Comparison of ENCODE assay signal across 8 cellular contexts in genomic region chr2:175167076-175167791, GRCh38. TPM values are rescaled to one million over a fixed set of nuclear protein-coding genes. Genes with fewer than 3 reads are reported as not detected.
A peak's percentile ranks its signal among the peaks of the same experiment; 100 is the strongest.
DNase-seq lines count a peak whose midpoint lies in the region; ATAC-seq and TF ChIP-seq lines count a peak whose summit lies in the region.

No MANE protein-coding gene starts in this region.

- no peaks in the 10 kb centered on the region for H3K27me3 Mint-ChIP-seq in activated T-cell treated with anti-CD3 and anti-CD28 coated beads, Interleukin-2, amount 50 U/mL, for 24 hours

- H3K27me3 ChIP-seq in GM23248 (replicated peaks; ENCODE audit: insufficient read depth) (no peaks in the 10 kb centered on the region), ovary (no peaks in the 10 kb centered on the region)

- H3K4me3 ChIP-seq in GM23248: peak overlapping the region; percentile 99
- H3K4me3 ChIP-seq in ovary: peak overlapping the region; percentile 72

- 1% methylated on average over 26 to 32 of the region's 32 CpGs for WGBS in GM23248 (ENCODE audit: low coverage in 1 of 2, low lambda C conversion rate in 2 of 2, missing lambda C conversion rate in 2 of 2), 2 experiments
- 0 to 1% (median 1%) methylated on average over 32 of the region's 32 CpGs for WGBS in ovary, 3 donors

- peaks cover 57% of the 10 kb centered on the region for H3K79me2 ChIP-seq in GM23248 (ENCODE audit: insufficient read depth)

- no peaks in the 10 kb centered on the region for H3K36me3 ChIP-seq in GM23248 (ENCODE audit: low read depth)
- no peaks in the 10 kb centered on the region for H3K36me3 ChIP-seq in ovary

- H3K27ac ChIP-seq in GM23248 (peak overlapping the region; percentile 94), ovary (peak overlapping the region; percentile 88 to 97)

- no peaks in the 10 kb centered on the region for H3K9me2 ChIP-seq in GM23248 (ENCODE audit: insufficient read depth)

- peaks cover 9% of the 10 kb centered on the region for H3F3A ChIP-seq in GM23248 (ENCODE audit: insufficient read depth)

- H3K4me1 Mint-ChIP-seq in activated T-cell treated with anti-CD3 and anti-CD28 coated beads, Interleukin-2, amount 50 U/mL, for 24 hours (ENCODE audit: low read depth): peaks cover 58% of the 10 kb centered on the region

- no peak for TF ChIP-seq POLR2A in ovary (IDR thresholded peaks at IDR 0.05)

- H4K20me1 ChIP-seq in GM23248 (ENCODE audit: insufficient read depth): 0 out of 2 replicates have a peak, but pooled peaks cover under 1% of the 10 kb centered on the region

- no peaks in the 10 kb centered on the region for H3K9me3 Mint-ChIP-seq in activated T-cell treated with anti-CD3 and anti-CD28 coated beads, Interleukin-2, amount 50 U/mL, for 24 hours

- peak overlapping the region; percentile 91 for H2AFZ ChIP-seq in GM23248

- in situ Hi-C loops in GM23248 (cut with MboI): no loop called here

- H3K36me3 Mint-ChIP-seq in activated T-cell treated with anti-CD3 and anti-CD28 coated beads, Interleukin-2, amount 50 U/mL, for 24 hours (ENCODE audit: low read depth): peaks cover 31% of the 10 kb centered on the region

- no peaks in the 10 kb centered on the region for H3K9me3 ChIP-seq in GM23248 (ENCODE audit: low read depth)
- no peaks in the 10 kb centered on the region for H3K9me3 ChIP-seq in ovary

- no peak for TF ChIP-seq CTCF in ovary (IDR thresholded peaks at IDR 0.05)

- H3K9ac ChIP-seq in GM23248: peak overlapping the region; percentile 99

- intact Hi-C loops in ovary (cut with DNase I): no loop called here

- no peak for TF ChIP-seq EP300 in ovary (IDR thresholded peaks at IDR 0.05)

- ATAC-seq in HG02798 (IDR thresholded peaks at IDR 0.05; ENCODE audit: poor library complexity, unreplicated experiment): no peak

- peak overlapping the region; percentile 99 for H3K27ac Mint-ChIP-seq in activated T-cell treated with anti-CD3 and anti-CD28 coated beads, Interleukin-2, amount 50 U/mL, for 24 hours

- H3K4me2 ChIP-seq in GM23248 (ENCODE audit: unreplicated experiment): peak overlapping the region; percentile 93

- peak overlapping the region; percentile 97 for H3K4me3 Mint-ChIP-seq in activated T-cell treated with anti-CD3 and anti-CD28 coated beads, Interleukin-2, amount 50 U/mL, for 24 hours

- DNase-seq in DMS153 treated with DMSO at 0.1 percent for 48 hours (lab: John Stamatoyannopoulos, UW; ENCODE audit: unreplicated experiment) (peak; percentile 23), DMS153 (lab: John Stamatoyannopoulos, UW) (no peak), GM23248 (peak; percentile 75), NCI-H1105 treated with DMSO at 0.1 percent for 48 hours (lab: John Stamatoyannopoulos, UW) (peak; percentile 45), glomerular visceral epithelial cell (ENCODE audit: extremely low spot score) (peak; percentile 74), ovary (peak in 4 of 5 donors; percentile 37 to 63 (median 50))
- no peak for DNase-seq in activated T-cell treated with anti-CD3 and anti-CD28 coated beads, Interleukin-2, amount 50 U/mL, for 24 hours

- H3K4me1 ChIP-seq in GM23248 (ENCODE audit: insufficient read depth) (no peaks in the 10 kb centered on the region), ovary (ENCODE audit: insufficient read depth) (peaks cover 2% of the 10 kb centered on the region)

RNA-seq across cellular contexts. Expression of gene ATF2, which starts 0.8 kb away (rescaled TPM):
- 31.7 and 33.8 TPM in 2 replicates for total RNA-seq in GM23248 (2014; rRNA removed; shearing (Covaris generic))
- 26.8 and 29.5 TPM in 2 replicates for polyA plus RNA-seq in GM23248 (2016; fragmentation: Nextera tagmentation; extraction: Ambion mirVana)
- total RNA-seq in ovary: 10 to 100 TPM; 46.6 to 69.8 (median 60.5) TPM
- 10 to 100 TPM; 21.4 to 30.5 TPM for polyA plus RNA-seq in ovary

RNA-seq across cellular contexts. Expression of gene ATP5MC3, which starts 14.3 kb away (rescaled TPM):
- total RNA-seq in GM23248 (2014; rRNA removed; shearing (Covaris generic)): 136 and 145 TPM in 2 replicates
- polyA plus RNA-seq in GM23248 (2016; fragmentation: Nextera tagmentation; extraction: Ambion mirVana) (365 and 370 TPM in 2 replicates), ovary (100 to 1,000 TPM; 128 to 158 TPM)
- total RNA-seq in ovary: 100 to 1,000 TPM in 6 of 7 donors, 10 to 100 TPM in 1; 59.0 to 138 (median 112) TPM

Comparison
In these comparisons a context has a peak if more than half of its experiments do, and no peak if none do; other contexts are left out.
1. DNase-seq: peak in DMS153 treated with DMSO at 0.1 percent for 48 hours (single experiment), GM23248 (single experiment), NCI-H1105 treated with DMSO at 0.1 percent for 48 hours (single experiment), glomerular visceral epithelial cell (single experiment) and ovary (4 of 5); none in DMS153 (single experiment) and activated T-cell treated with anti-CD3 and anti-CD28 coated beads, Interleukin-2, amount 50 U/mL, for 24 hours (single experiment).